1 cellular context compared by ENCODE assay signal in genomic region chr17:50423553-50424159, GRCh38.
TF ChIP-seq lines count a peak whose summit lies in the region.

No MANE protein-coding gene starts in this region.

TF ChIP-seq in HepG2, 621 proteins besides CTCF, POLR2A, EP300 and RAD21 (continued from another document):
- TF ChIP-seq, protein P1, sequence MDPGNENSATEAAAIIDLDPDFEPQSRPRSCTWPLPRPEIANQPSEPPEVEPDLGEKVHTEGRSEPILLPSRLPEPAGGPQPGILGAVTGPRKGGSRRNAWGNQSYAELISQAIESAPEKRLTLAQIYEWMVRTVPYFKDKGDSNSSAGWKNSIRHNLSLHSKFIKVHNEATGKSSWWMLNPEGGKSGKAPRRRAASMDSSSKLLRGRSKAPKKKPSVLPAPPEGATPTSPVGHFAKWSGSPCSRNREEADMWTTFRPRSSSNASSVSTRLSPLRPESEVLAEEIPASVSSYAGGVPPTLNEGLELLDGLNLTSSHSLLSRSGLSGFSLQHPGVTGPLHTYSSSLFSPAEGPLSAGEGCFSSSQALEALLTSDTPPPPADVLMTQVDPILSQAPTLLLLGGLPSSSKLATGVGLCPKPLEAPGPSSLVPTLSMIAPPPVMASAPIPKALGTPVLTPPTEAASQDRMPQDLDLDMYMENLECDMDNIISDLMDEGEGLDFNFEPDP (CRISPR knock-in tag; conservative IDR thresholded peaks at IDR 0.05): no peak
- TF ChIP-seq, protein P2, sequence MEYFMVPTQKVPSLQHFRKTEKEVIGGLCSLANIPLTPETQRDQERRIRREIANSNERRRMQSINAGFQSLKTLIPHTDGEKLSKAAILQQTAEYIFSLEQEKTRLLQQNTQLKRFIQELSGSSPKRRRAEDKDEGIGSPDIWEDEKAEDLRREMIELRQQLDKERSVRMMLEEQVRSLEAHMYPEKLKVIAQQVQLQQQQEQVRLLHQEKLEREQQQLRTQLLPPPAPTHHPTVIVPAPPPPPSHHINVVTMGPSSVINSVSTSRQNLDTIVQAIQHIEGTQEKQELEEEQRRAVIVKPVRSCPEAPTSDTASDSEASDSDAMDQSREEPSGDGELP (IDR thresholded peaks at IDR 0.05; ENCODE audit: borderline replicate concordance, low read depth): no peak
- TF ChIP-seq, protein P3, sequence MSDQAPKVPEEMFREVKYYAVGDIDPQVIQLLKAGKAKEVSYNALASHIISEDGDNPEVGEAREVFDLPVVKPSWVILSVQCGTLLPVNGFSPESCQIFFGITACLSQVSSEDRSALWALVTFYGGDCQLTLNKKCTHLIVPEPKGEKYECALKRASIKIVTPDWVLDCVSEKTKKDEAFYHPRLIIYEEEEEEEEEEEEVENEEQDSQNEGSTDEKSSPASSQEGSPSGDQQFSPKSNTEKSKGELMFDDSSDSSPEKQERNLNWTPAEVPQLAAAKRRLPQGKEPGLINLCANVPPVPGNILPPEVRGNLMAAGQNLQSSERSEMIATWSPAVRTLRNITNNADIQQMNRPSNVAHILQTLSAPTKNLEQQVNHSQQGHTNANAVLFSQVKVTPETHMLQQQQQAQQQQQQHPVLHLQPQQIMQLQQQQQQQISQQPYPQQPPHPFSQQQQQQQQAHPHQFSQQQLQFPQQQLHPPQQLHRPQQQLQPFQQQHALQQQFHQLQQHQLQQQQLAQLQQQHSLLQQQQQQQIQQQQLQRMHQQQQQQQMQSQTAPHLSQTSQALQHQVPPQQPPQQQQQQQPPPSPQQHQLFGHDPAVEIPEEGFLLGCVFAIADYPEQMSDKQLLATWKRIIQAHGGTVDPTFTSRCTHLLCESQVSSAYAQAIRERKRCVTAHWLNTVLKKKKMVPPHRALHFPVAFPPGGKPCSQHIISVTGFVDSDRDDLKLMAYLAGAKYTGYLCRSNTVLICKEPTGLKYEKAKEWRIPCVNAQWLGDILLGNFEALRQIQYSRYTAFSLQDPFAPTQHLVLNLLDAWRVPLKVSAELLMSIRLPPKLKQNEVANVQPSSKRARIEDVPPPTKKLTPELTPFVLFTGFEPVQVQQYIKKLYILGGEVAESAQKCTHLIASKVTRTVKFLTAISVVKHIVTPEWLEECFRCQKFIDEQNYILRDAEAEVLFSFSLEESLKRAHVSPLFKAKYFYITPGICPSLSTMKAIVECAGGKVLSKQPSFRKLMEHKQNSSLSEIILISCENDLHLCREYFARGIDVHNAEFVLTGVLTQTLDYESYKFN (CRISPR knock-in tag; conservative IDR thresholded peaks at IDR 0.05): peak; percentile 90
- TF ChIP-seq SKI (IDR thresholded peaks at IDR 0.05; ENCODE audit: partially characterized antibody) (peak; percentile 56), KLF16 (CRISPR knock-in tag; IDR thresholded peaks at IDR 0.05) (peak in 1 of 2 experiments; percentile 97; a peak in 2 of 4 replicates), ZNF18 (CRISPR knock-in tag; IDR thresholded peaks at IDR 0.05; ENCODE audit: insufficient replicate concordance) (no peak), RBFOX2 (IDR thresholded peaks at IDR 0.05; ENCODE audit: low read depth, low read length) (no peak), PHF5A (CRISPR knock-in tag; IDR thresholded peaks at IDR 0.05; ENCODE audit: low read depth, unreplicated experiment) (peak; percentile 39), BHLHE40 (IDR thresholded peaks at IDR 0.05; ENCODE audit: low read length) (no peak; the same call in 1 of the 2 replicates), ZNF205 (CRISPR knock-in tag; IDR thresholded peaks at IDR 0.05) (peak; percentile 53; the same call in 1 of the 2 replicates), ZBTB33 (CRISPR knock-in tag; IDR thresholded peaks at IDR 0.05) (no peak), ZNF546 (CRISPR knock-in tag; conservative IDR thresholded peaks at IDR 0.05) (no peak), FLYWCH1 (CRISPR knock-in tag; IDR thresholded peaks at IDR 0.05) (no peak), ZNF770 (CRISPR knock-in tag; IDR thresholded peaks at IDR 0.05) (no peak), IRX3 (CRISPR knock-in tag; IDR thresholded peaks at IDR 0.05; ENCODE audit: borderline replicate concordance, low read depth) (no peak)
- TF ChIP-seq, protein P4, sequence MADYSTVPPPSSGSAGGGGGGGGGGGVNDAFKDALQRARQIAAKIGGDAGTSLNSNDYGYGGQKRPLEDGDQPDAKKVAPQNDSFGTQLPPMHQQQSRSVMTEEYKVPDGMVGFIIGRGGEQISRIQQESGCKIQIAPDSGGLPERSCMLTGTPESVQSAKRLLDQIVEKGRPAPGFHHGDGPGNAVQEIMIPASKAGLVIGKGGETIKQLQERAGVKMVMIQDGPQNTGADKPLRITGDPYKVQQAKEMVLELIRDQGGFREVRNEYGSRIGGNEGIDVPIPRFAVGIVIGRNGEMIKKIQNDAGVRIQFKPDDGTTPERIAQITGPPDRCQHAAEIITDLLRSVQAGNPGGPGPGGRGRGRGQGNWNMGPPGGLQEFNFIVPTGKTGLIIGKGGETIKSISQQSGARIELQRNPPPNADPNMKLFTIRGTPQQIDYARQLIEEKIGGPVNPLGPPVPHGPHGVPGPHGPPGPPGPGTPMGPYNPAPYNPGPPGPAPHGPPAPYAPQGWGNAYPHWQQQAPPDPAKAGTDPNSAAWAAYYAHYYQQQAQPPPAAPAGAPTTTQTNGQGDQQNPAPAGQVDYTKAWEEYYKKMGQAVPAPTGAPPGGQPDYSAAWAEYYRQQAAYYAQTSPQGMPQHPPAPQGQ (CRISPR knock-in tag; IDR thresholded peaks at IDR 0.05; ENCODE audit: borderline replicate concordance): no peak
- TF ChIP-seq, protein P5, sequence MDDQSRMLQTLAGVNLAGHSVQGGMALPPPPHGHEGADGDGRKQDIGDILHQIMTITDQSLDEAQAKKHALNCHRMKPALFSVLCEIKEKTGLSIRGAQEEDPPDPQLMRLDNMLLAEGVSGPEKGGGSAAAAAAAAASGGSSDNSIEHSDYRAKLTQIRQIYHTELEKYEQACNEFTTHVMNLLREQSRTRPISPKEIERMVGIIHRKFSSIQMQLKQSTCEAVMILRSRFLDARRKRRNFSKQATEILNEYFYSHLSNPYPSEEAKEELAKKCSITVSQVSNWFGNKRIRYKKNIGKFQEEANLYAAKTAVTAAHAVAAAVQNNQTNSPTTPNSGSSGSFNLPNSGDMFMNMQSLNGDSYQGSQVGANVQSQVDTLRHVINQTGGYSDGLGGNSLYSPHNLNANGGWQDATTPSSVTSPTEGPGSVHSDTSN (CRISPR knock-in tag; IDR thresholded peaks at IDR 0.05; ENCODE audit: borderline replicate concordance): no peak
